1 cellular context compared by ENCODE assay signal in the genomic region with DNA sequence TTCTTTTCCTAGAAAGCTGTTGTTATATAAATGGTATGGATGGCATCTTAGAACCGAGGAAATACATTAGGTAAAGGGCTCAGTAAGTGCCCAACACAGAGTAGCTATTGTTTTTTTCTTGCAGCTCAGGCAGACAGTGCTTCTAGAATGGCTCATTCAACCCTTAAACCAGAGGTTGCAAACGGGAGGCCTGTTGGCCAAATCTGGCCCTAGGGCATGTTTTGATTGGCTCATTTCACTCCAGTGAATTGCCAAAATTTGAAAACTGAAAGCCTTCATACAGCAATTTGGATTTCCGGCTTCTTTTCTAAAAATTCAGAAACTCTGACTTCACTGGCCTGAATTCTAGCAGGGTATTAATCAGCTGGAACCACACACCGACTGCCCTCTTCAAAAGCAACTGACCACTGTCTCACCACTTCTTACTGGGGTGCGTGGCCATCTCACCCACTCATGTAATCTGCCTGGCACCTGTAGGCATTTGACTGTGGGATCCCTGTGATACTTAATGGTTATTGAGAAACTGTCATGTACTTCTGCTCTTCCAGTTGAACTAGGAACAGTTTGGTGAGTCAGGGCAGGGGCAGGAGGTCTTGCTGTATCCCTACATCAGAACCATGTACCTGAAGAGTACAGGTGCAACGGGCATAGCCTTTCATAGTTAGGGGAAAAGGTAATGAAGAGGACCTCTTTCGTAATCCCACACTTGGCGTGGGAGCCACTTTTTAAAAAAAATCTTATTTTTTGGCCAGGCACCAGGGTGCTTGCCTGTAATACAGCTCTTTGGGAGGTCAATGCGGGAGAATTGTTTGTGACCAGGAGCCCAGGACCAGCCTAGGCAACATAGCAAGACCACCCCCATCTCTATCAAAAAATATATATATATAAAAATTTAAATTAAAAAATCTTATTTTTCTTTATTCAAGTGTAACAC.
TF ChIP-seq lines count a peak whose summit lies in the region.

No MANE protein-coding gene starts in this region.

TF ChIP-seq in GM12878, 131 proteins besides CTCF, POLR2A, EP300 and RAD21 (continued from another document):
- TF ChIP-seq, protein P1, sequence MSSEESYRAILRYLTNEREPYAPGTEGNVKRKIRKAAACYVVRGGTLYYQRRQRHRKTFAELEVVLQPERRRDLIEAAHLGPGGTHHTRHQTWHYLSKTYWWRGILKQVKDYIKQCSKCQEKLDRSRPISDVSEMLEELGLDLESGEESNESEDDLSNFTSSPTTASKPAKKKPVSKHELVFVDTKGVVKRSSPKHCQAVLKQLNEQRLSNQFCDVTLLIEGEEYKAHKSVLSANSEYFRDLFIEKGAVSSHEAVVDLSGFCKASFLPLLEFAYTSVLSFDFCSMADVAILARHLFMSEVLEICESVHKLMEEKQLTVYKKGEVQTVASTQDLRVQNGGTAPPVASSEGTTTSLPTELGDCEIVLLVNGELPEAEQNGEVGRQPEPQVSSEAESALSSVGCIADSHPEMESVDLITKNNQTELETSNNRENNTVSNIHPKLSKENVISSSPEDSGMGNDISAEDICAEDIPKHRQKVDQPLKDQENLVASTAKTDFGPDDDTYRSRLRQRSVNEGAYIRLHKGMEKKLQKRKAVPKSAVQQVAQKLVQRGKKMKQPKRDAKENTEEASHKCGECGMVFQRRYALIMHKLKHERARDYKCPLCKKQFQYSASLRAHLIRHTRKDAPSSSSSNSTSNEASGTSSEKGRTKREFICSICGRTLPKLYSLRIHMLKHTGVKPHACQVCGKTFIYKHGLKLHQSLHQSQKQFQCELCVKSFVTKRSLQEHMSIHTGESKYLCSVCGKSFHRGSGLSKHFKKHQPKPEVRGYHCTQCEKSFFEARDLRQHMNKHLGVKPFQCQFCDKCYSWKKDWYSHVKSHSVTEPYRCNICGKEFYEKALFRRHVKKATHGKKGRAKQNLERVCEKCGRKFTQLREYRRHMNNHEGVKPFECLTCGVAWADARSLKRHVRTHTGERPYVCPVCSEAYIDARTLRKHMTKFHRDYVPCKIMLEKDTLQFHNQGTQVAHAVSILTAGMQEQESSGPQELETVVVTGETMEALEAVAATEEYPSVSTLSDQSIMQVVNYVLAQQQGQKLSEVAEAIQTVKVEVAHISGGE (CRISPR knock-in tag; IDR thresholded peaks at IDR 0.05): no peak
- TF ChIP-seq HDGF (IDR thresholded peaks at IDR 0.05): no peak
